ENCODE assay signal across 25 cellular contexts in genomic region chr18:4399929-4400328, GRCh38. TPM values are rescaled to one million over a fixed set of nuclear protein-coding genes. Genes with fewer than 3 reads are reported as not detected.
"Had no signal": no experiment of that assay in that cellular context is flagged by ENCODE, and none has a peak within 500 bp of the region (broad histone marks: within the 10 kb centered on the region; RNA-seq: fewer than 3 reads in every experiment).

No MANE protein-coding gene starts in this region.

- H3K4me3 ChIP-seq: esophagus squamous epithelium, gastroesophageal sphincter, heart left ventricle, pancreas, right lobe of liver, tibial artery had no signal

- FAIRE-seq: keratinocyte, pancreas, small intestine had no signal

- H3K4me1 Mint-ChIP-seq: activated T-helper 17 cell treated with anti-CD3 and anti-CD28 coated beads, Interleukin-2, amount 50 U/mL, for 72 hours; memory B cell; nephron; stimulated activated effector memory CD8-positive, alpha-beta T cell treated with anti-CD3 and anti-CD28 coated beads, Interleukin-12 subunit alpha, Interleukin-12 subunit beta, amount 100 ng/mL, for 72 hours; stimulated activated naive CD8-positive, alpha-beta T cell treated with anti-CD3 and anti-CD28 coated beads, Interleukin-15, amount 100 ng/mL, for 72 hours had no signal

- H3K27ac ChIP-seq: esophagus squamous epithelium, gastroesophageal sphincter, heart left ventricle, pancreas, right lobe of liver, tibial artery, WERI-Rb-1 had no signal

- H3K36me3 Mint-ChIP-seq: memory B cell; stimulated activated effector memory CD8-positive, alpha-beta T cell treated with anti-CD3 and anti-CD28 coated beads, Interleukin-12 subunit alpha, Interleukin-12 subunit beta, amount 100 ng/mL, for 72 hours had no signal

- DNase-seq: activated CD4-positive, alpha-beta T cell treated with anti-CD3 and anti-CD28 coated beads for 1 hour; activated CD4-positive, alpha-beta T cell treated with anti-CD3 and anti-CD28 coated beads, Interleukin-2, amount 50 U/mL, for 1 hour; activated CD8-positive, alpha-beta memory T cell treated with anti-CD3 and anti-CD28 coated beads for 24 hours; activated CD8-positive, alpha-beta memory T cell treated with anti-CD3 and anti-CD28 coated beads, Interleukin-2, amount 50 U/mL, for 4 hours; activated naive CD4-positive, alpha-beta T cell; activated T-cell treated with anti-CD3 and anti-CD28 coated beads, Interleukin-2, amount 50 U/mL, for 24 hours; cortex of kidney; endodermal cell; esophagus squamous epithelium; left colon; small intestine; stimulated activated CD4-positive, alpha-beta T cell treated with anti-CD3 and anti-CD28 coated beads, Interleukin-2, amount 100 ng/mL, for 24 hours; stimulated activated naive CD8-positive, alpha-beta T cell treated with anti-CD3 and anti-CD28 coated beads, Interleukin-15, amount 100 ng/mL, for 72 hours; tibial artery; WERI-Rb-1 had no signal

- ATAC-seq: activated T-helper 17 cell treated with anti-CD3 and anti-CD28 coated beads, Interleukin-2, amount 50 U/mL, for 72 hours; gastroesophageal sphincter; heart left ventricle; left colon; pancreas; right lobe of liver; stimulated activated effector memory CD8-positive, alpha-beta T cell treated with anti-CD3 and anti-CD28 coated beads, Interleukin-12 subunit alpha, Interleukin-12 subunit beta, amount 100 ng/mL, for 72 hours; stimulated activated naive CD8-positive, alpha-beta T cell treated with anti-CD3 and anti-CD28 coated beads, Interleukin-15, amount 100 ng/mL, for 72 hours had no signal

- H3K27me3 ChIP-seq: esophagus squamous epithelium, gastroesophageal sphincter, heart left ventricle, pancreas, right lobe of liver, tibial artery had no signal

- H3K36me3 ChIP-seq: esophagus squamous epithelium, gastroesophageal sphincter, heart left ventricle, pancreas, right lobe of liver, tibial artery, WERI-Rb-1 had no signal

- H3K4me3 Mint-ChIP-seq: activated T-cell treated with anti-CD3 and anti-CD28 coated beads, Interleukin-2, amount 50 U/mL, for 24 hours; activated T-helper 17 cell treated with anti-CD3 and anti-CD28 coated beads, Interleukin-2, amount 50 U/mL, for 72 hours; endodermal cell; memory B cell; nephron; stimulated activated effector memory CD8-positive, alpha-beta T cell treated with anti-CD3 and anti-CD28 coated beads, Interleukin-12 subunit alpha, Interleukin-12 subunit beta, amount 100 ng/mL, for 72 hours; stimulated activated naive CD8-positive, alpha-beta T cell treated with anti-CD3 and anti-CD28 coated beads, Interleukin-15, amount 100 ng/mL, for 72 hours had no signal

- H3K27ac Mint-ChIP-seq: activated T-cell treated with anti-CD3 and anti-CD28 coated beads, Interleukin-2, amount 50 U/mL, for 24 hours; activated T-helper 17 cell treated with anti-CD3 and anti-CD28 coated beads, Interleukin-2, amount 50 U/mL, for 72 hours; endodermal cell; memory B cell; nephron; stimulated activated effector memory CD8-positive, alpha-beta T cell treated with anti-CD3 and anti-CD28 coated beads, Interleukin-12 subunit alpha, Interleukin-12 subunit beta, amount 100 ng/mL, for 72 hours; stimulated activated naive CD8-positive, alpha-beta T cell treated with anti-CD3 and anti-CD28 coated beads, Interleukin-15, amount 100 ng/mL, for 72 hours had no signal

- H3K27me3 Mint-ChIP-seq: activated T-cell treated with anti-CD3 and anti-CD28 coated beads, Interleukin-2, amount 50 U/mL, for 24 hours; activated T-helper 17 cell treated with anti-CD3 and anti-CD28 coated beads, Interleukin-2, amount 50 U/mL, for 72 hours; memory B cell; stimulated activated naive CD8-positive, alpha-beta T cell treated with anti-CD3 and anti-CD28 coated beads, Interleukin-15, amount 100 ng/mL, for 72 hours had no signal

- H3K9me3 ChIP-seq: esophagus squamous epithelium, gastroesophageal sphincter, heart left ventricle, pancreas, right lobe of liver, tibial artery had no signal

- H3K9me3 Mint-ChIP-seq: activated T-cell treated with anti-CD3 and anti-CD28 coated beads, Interleukin-2, amount 50 U/mL, for 24 hours; endodermal cell; nephron had no signal

- H3K4me1 ChIP-seq: esophagus squamous epithelium, gastroesophageal sphincter, heart left ventricle, pancreas, right lobe of liver, tibial artery had no signal

RNA-seq across cellular contexts. Expression of gene DLGAP1, which starts 55.2 kb away (rescaled TPM):
- total RNA-seq: T-helper 2 cell treated with Interferon-gamma antibody and Interleukin-4, amounts not matched to agents 100 ng/mL and 5 ng/mL, for 36 hours had no signal
- polyA plus RNA-seq: keratinocyte had no signal
